18 cellular contexts compared by ENCODE assay signal in genomic region chr3:12817341-12817705, GRCh38. TPM values are rescaled to one million over a fixed set of nuclear protein-coding genes. Genes with fewer than 3 reads are reported as not detected.
A peak's percentile ranks its signal among the peaks of the same experiment; 100 is the strongest.
DNase-seq lines count a peak whose midpoint lies in the region; ATAC-seq and TF ChIP-seq lines count a peak whose summit lies in the region.
"Had no signal": no experiment of that assay in that cellular context is flagged by ENCODE, and none has a peak within 500 bp of the region (broad histone marks: within the 10 kb centered on the region; RNA-seq: fewer than 3 reads in every experiment).

No MANE protein-coding gene starts in this region.

- POLR2A ChIA-PET in SK-N-SH (lab: Yijun Ruan, JAX): interaction anchor here (0.8 to 2.0 kb wide), 3 partner anchors 14 to 24 kb away, joined by 3 to 4 read pairs (median 4); partner anchors contain the start of gene RPL32

- no peak overlapping the region for H3K4me2 ChIP-seq in SK-N-SH
- H3K4me2 ChIP-seq in BLaER1 treated with 17β-estradiol and CSF1 and Interleukin-3, amounts not matched to agents 10 nM and 100 nM: peak overlapping the region; percentile 37 to 77 (median 68)
- H3K4me2 ChIP-seq: KMS-11 had no signal

- no peak for TF ChIP-seq CTCF in SK-N-SH (IDR thresholded peaks at IDR 0.05)
- no peak for TF ChIP-seq CTCF in adrenal gland (IDR thresholded peaks at IDR 0.05)

- peaks cover 0 to 5% (median 0%) of the 10 kb centered on the region in 3 donors for H3K27me3 Mint-ChIP-seq in naive B cell

- no peaks in the 10 kb centered on the region for H3K9me2 ChIP-seq in SK-N-SH

- H3K27ac ChIP-seq in SK-N-SH (ENCODE audit: low read depth in 2 of 2, low read length in 1 of 2) (peak overlapping the region in 1 of 2 experiments; percentile 11; a peak in 1 of 4 replicates), adrenal gland (no peak overlapping the region)
- H3K27ac ChIP-seq in BLaER1 treated with 17β-estradiol and CSF1 and Interleukin-3, amounts not matched to agents 10 nM and 100 nM: no peak overlapping the region
- H3K27ac ChIP-seq: KMS-11 had no signal

- no peak overlapping the region for H2AFZ ChIP-seq in SK-N-SH (ENCODE audit: low read depth)

- H3K36me3 Mint-ChIP-seq in naive B cell: no peaks in the 10 kb centered on the region

- ATAC-seq in SK-N-SH treated with all-trans-retinoic acid at 6 μM for 48 hours: no peak
- ATAC-seq in naive B cell (ENCODE audit: low read depth in 2 of 2): peak; percentile 35 to 37
- ATAC-seq in HG02852 (IDR thresholded peaks at IDR 0.05; ENCODE audit: unreplicated experiment): no peak

- H3K36me3 ChIP-seq in SK-N-SH (replicated peaks in 1 of 2; ENCODE audit: control insufficient read depth in 1 of 2, insufficient read depth in 2 of 2, low read length in 1 of 2) (no peaks in the 10 kb centered on the region), adrenal gland (replicated peaks in 1 of 2) (peaks cover 0 to 22% of the 10 kb centered on the region in 2 donors)
- H3K36me3 ChIP-seq in BLaER1 treated with 17β-estradiol and CSF1 and Interleukin-3, amounts not matched to agents 10 nM and 100 nM: peaks cover 0 to 11% (median 0%) of the 10 kb centered on the region in 11 experiments; a peak in 1 of 22 replicates
- H3K36me3 ChIP-seq: MG63 had no signal

- H3K27ac Mint-ChIP-seq in naive B cell: no peak overlapping the region

- H3K4me3 ChIP-seq in SK-N-SH (ENCODE audit: low read depth in 2 of 2, low read length in 1 of 2) (no peak overlapping the region), adrenal gland (no peak overlapping the region)
- H3K4me3 ChIP-seq in BLaER1 treated with 17β-estradiol and CSF1 and Interleukin-3, amounts not matched to agents 10 nM and 100 nM: no peak overlapping the region
- H3K4me3 ChIP-seq: MG63 had no signal

- H4K20me1 ChIP-seq in SK-N-SH (ENCODE audit: insufficient read depth): no peaks in the 10 kb centered on the region
- H4K20me1 ChIP-seq in BLaER1 treated with 17β-estradiol and CSF1 and Interleukin-3, amounts not matched to agents 10 nM and 100 nM: peaks cover 0 to 8% (median 0%) of the 10 kb centered on the region in 11 experiments; a peak in 2 of 22 replicates

- peaks cover 0 to 6% (median 3%) of the 10 kb centered on the region in 3 donors for H3K4me1 Mint-ChIP-seq in naive B cell

- TF ChIP-seq EP300 in SK-N-SH (IDR thresholded peaks at IDR 0.05; ENCODE audit: borderline replicate concordance in 1 of 2, low read depth in 1 of 2, low read length in 1 of 2): no peak

- intact Hi-C loops in adrenal gland (cut with DNase I): no loop called here

- H3K79me2 ChIP-seq in SK-N-SH (ENCODE audit: insufficient read depth): no peaks in the 10 kb centered on the region

- TF ChIP-seq POLR2A in adrenal gland (IDR thresholded peaks at IDR 0.05): no peak

- H3F3A ChIP-seq in SK-N-SH (replicated peaks; ENCODE audit: insufficient read depth): no peaks in the 10 kb centered on the region

- H3K4me1 ChIP-seq in SK-N-SH (ENCODE audit: control insufficient read depth in 1 of 2, insufficient read depth in 2 of 2, low read depth in 1 of 2, low read length in 1 of 2) (peaks cover 0 to 9% of the 10 kb centered on the region in 2 experiments; a peak in 1 of 4 replicates), adrenal gland (replicated peaks in 1 of 2) (peaks cover 0 to 4% of the 10 kb centered on the region in 2 donors)
- peaks cover 7 to 33% (median 19%) of the 10 kb centered on the region in 10 experiments; a peak in 18 of 20 replicates for H3K4me1 ChIP-seq in BLaER1 treated with 17β-estradiol and CSF1 and Interleukin-3, amounts not matched to agents 10 nM and 100 nM

- 94% methylated on average over 3 of the region's 16 CpGs for WGBS in SK-N-SH (ENCODE audit: low lambda C conversion rate)
- 61 to 100% (median 67%) methylated on average over 1 to 16 of the region's 16 CpGs; no CpG with 5 or more reads in 1 of the 4 donors for WGBS in adrenal gland, 4 donors

- no peak overlapping the region for H3K9ac ChIP-seq in SK-N-SH
- peak overlapping the region in 4 of 11 experiments; percentile 17 to 41 (median 34); a peak in 6 of 22 replicates for H3K9ac ChIP-seq in BLaER1 treated with 17β-estradiol and CSF1 and Interleukin-3, amounts not matched to agents 10 nM and 100 nM
- H3K9ac ChIP-seq: KMS-11 had no signal

- H3K4me3 Mint-ChIP-seq in naive B cell: no peak overlapping the region

- no peaks in the 10 kb centered on the region for H3K9me3 ChIP-seq in SK-N-SH
- H3K9me3 ChIP-seq in BLaER1 treated with 17β-estradiol and CSF1 and Interleukin-3, amounts not matched to agents 10 nM and 100 nM (replicated peaks in 1 of 11): no peaks in the 10 kb centered on the region
- no peaks in the 10 kb centered on the region for H3K9me3 ChIP-seq in adrenal gland (replicated peaks in 1 of 3)
- H3K9me3 ChIP-seq: MG63 had no signal

- DNase-seq in SK-N-SH (peak; percentile 43), cerebellum (ENCODE audit: low spot score) (peak; percentile 21), naive B cell (no peak), adrenal gland (no peak), NCI-H1694 treated with DMSO at 0.1 percent for 48 hours (lab: John Stamatoyannopoulos, UW) (no peak)
- DNase-seq: 8988T, GF-D8, GOT3, MG63, NCI-H1092, NCI-H146, NCI-H345, NCI-H526 treated with DMSO at 0.1 percent for 48 hours, SIG-M5 had no signal

- no peaks in the 10 kb centered on the region for H3K9me3 Mint-ChIP-seq in naive B cell

- no peak for TF ChIP-seq RAD21 in SK-N-SH (IDR thresholded peaks at IDR 0.05; ENCODE audit: low read length)

- H3K27me3 ChIP-seq in SK-N-SH (ENCODE audit: insufficient read depth) (no peaks in the 10 kb centered on the region), adrenal gland (no peaks in the 10 kb centered on the region)
- H3K27me3 ChIP-seq in BLaER1 treated with 17β-estradiol and CSF1 and Interleukin-3, amounts not matched to agents 10 nM and 100 nM: no peaks in the 10 kb centered on the region
- H3K27me3 ChIP-seq: MG63 had no signal

- CTCF ChIA-PET in SK-N-SH (lab: Yijun Ruan, JAX): interaction anchor here (0.6 to 1.7 kb wide), 3 partner anchors 11 to 75 kb away, joined by 3 to 6 read pairs (median 4); no protein-coding TSS in a partner anchor

TF ChIP-seq in SK-N-SH, 30 proteins besides CTCF, POLR2A, EP300 and RAD21 (continues in another document):
- TF ChIP-seq TCF12 (IDR thresholded peaks at IDR 0.05) (no peak), TAF1 (IDR thresholded peaks at IDR 0.05; ENCODE audit: borderline replicate concordance, low read depth, low read length) (no peak), GABPA (IDR thresholded peaks at IDR 0.05; ENCODE audit: low read depth) (no peak), RXRA (IDR thresholded peaks at IDR 0.05; ENCODE audit: borderline replicate concordance, low read depth) (no peak), NFIC (IDR thresholded peaks at IDR 0.05; ENCODE audit: borderline replicate concordance) (no peak), ELF1 (IDR thresholded peaks at IDR 0.05) (no peak), JUND (IDR thresholded peaks at IDR 0.05) (no peak), POLR2AphosphoS5 (IDR thresholded peaks at IDR 0.05; ENCODE audit: low read depth, low read length) (no peak), CHD2 (IDR thresholded peaks at IDR 0.05; ENCODE audit: low read length, partially characterized antibody) (no peak)

TF ChIP-seq in SK-N-SH treated with all-trans-retinoic acid at 6 μM for 48 hours, 23 proteins besides CTCF, POLR2A, EP300 and RAD21:
- TF ChIP-seq BACH2 (CRISPR knock-in tag; IDR thresholded peaks at IDR 0.05; ENCODE audit: borderline replicate concordance): no peak
- TF ChIP-seq ZFP3 (CRISPR knock-in tag; IDR thresholded peaks at IDR 0.05): no peak
- TF ChIP-seq ARNTL (CRISPR knock-in tag; IDR thresholded peaks at IDR 0.05; ENCODE audit: borderline replicate concordance, low read depth): no peak

RNA-seq across cellular contexts. Expression of gene CAND2, which starts 20.8 kb away (rescaled TPM):
- polyA plus RNA-seq in SK-N-SH (2012; rRNA removed): 1.5 TPM in 2 replicates
- polyA plus RNA-seq in SK-N-SH (2012; cell fraction: cytosol; rRNA removed): 0.91 and 1.3 TPM in 2 replicates
- polyA plus RNA-seq in SK-N-SH (2012; cell fraction: nucleus; rRNA removed): 4.4 and 5.9 TPM in 2 replicates
- 18.2 TPM for total RNA-seq in cerebellum
- under 1 TPM in 5 of 6 donors, not detected in 1; 0.12 to 0.61 (median 0.49) TPM for polyA plus RNA-seq in naive B cell (ENCODE audit: low read depth in 6 of 6)
- 10 to 100 TPM in 4 of 8 donors, 1 to 10 TPM in 4; 6.2 to 17.9 (median 10.3) TPM for total RNA-seq in adrenal gland
- 1 to 10 TPM; 1.1 to 7.5 (median 4.7) TPM for polyA plus RNA-seq in adrenal gland

RNA-seq across cellular contexts. Expression of gene RPL32, which starts 24.0 kb away (rescaled TPM):
- 2,077 and 2,311 TPM in 2 replicates for polyA plus RNA-seq in SK-N-SH (2012; rRNA removed)
- 2,462 and 2,641 TPM in 2 replicates for polyA plus RNA-seq in SK-N-SH (2012; cell fraction: cytosol; rRNA removed)
- polyA plus RNA-seq in SK-N-SH (2012; cell fraction: nucleus; rRNA removed): 576 and 604 TPM in 2 replicates
- total RNA-seq in cerebellum: 1,138 TPM
- polyA plus RNA-seq in naive B cell (ENCODE audit: low read depth in 6 of 6): 1,000 to 10,000 TPM; 1,322 to 3,271 (median 2,987) TPM
- 1,000 to 10,000 TPM in 5 of 8 donors, 100 to 1,000 TPM in 3; 695 to 2,605 (median 1,261) TPM for total RNA-seq in adrenal gland
- polyA plus RNA-seq in adrenal gland: 1,000 to 10,000 TPM; 1,244 to 2,745 (median 2,081) TPM

RNA-seq across cellular contexts. Expression of gene TMEM40, which starts 58.3 kb away (rescaled TPM):
- 0.05 and 0.11 TPM in 2 replicates for polyA plus RNA-seq in SK-N-SH (2012; rRNA removed)
- polyA plus RNA-seq in SK-N-SH (2012; cell fraction: cytosol; rRNA removed): 0.09 and 0.24 TPM in 2 replicates
- polyA plus RNA-seq in SK-N-SH (2012; cell fraction: nucleus; rRNA removed): 0.02 and 0.06 TPM in 2 replicates
- total RNA-seq in cerebellum: not detected
- 1 to 10 TPM in 4 of 6 donors, under 1 TPM in 1, not detected in 1; 0.92 to 2.7 (median 2.2) TPM for polyA plus RNA-seq in naive B cell (ENCODE audit: low read depth in 6 of 6)
- 1 to 10 TPM in 1 of 8 donors, not detected in 7; 1.3 TPM for total RNA-seq in adrenal gland
- polyA plus RNA-seq in adrenal gland: 1 to 10 TPM in 1 of 3 donors, under 1 TPM in 1, not detected in 1; 0.72 to 1.5 TPM

Comparison
In these comparisons a context has a peak if more than half of its experiments do, and no peak if none do; other contexts are left out.
1. DNase-seq: peak in SK-N-SH (single experiment) and cerebellum (single experiment); none in naive B cell (single experiment), adrenal gland (0 of 7) and NCI-H1694 treated with DMSO at 0.1 percent for 48 hours (single experiment).
2. ATAC-seq: peak in naive B cell (2 of 2); none in SK-N-SH treated with all-trans-retinoic acid at 6 μM for 48 hours (single experiment) and HG02852 (single experiment).